Comparison of ENCODE assay signal across 17 cellular contexts in the genomic region with DNA sequence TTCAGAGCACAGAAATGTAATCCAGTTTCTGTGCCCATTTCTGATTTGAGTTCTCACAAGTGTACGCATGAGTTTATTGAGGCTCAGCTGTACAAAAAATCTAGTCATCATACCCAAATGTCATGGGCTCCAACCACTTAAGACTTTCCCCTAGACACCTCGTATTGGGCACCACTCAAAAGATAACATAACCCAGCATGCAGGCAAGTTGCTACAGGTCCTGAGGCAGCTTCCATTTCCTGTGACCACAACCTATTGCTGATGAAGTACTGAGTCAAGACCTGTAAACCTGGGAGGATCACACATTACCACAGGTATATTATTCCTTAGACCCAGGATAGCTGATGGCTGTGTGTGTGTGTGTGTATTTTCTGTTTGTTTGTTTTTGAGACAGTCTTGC.
DNase-seq lines count a peak whose midpoint lies in the region; ATAC-seq lines count a peak whose summit lies in the region.
"Had no signal": no experiment of that assay in that cellular context is flagged by ENCODE, and none has a peak within 500 bp of the region (broad histone marks: within the 10 kb centered on the region; RNA-seq: fewer than 3 reads in every experiment).

No MANE protein-coding gene starts in this region.

- peaks cover 0 to under 1% of the 10 kb centered on the region in 2 donors for H3K9me3 ChIP-seq in neuronal stem cell (replicated peaks in 1 of 2; ENCODE audit: control insufficient read depth in 2 of 2, insufficient read depth in 1 of 2, low read depth in 1 of 2, low read length in 2 of 2)
- H3K9me3 ChIP-seq: Caco-2, HAP-1, tibial artery had no signal

- peaks cover 0 to under 1% of the 10 kb centered on the region in 2 donors for H3K36me3 ChIP-seq in neuronal stem cell (replicated peaks in 1 of 2; ENCODE audit: control insufficient read depth in 2 of 2, insufficient read depth in 2 of 2, low read length in 2 of 2)
- H3K36me3 ChIP-seq: HAP-1, tibial artery had no signal

- no peak for DNase-seq in activated naive CD8-positive, alpha-beta T cell treated with anti-CD3 and anti-CD28 coated beads for 36 hours
- DNase-seq in HPDE6-E6E7 (ENCODE audit: extremely low spot score) (peak; percentile 93), neuronal stem cell (ENCODE audit: low spot score) (no peak)
- no peak for DNase-seq in activated naive CD8-positive, alpha-beta T cell treated with anti-CD3 and anti-CD28 coated beads, Interleukin-2, amount 10 ng/mL, durations not matched to agents 7 days and 5 days
- peak in 1 of 2 donors; percentile 31 for DNase-seq in stimulated activated naive CD8-positive, alpha-beta T cell treated with anti-CD3 and anti-CD28 coated beads, Interleukin-15, amount 100 ng/mL, for 72 hours
- DNase-seq: activated B cell treated with CpG ODN at 0.5 μM for 24 hours, anterior cingulate cortex, Caco-2, NCI-H2171, T-cell, tibial artery had no signal

- H3K4me1 Mint-ChIP-seq in activated naive CD8-positive, alpha-beta T cell (ENCODE audit: low read depth), result peaks cover 27% of the 10 kb centered on the region
- peaks cover 19% of the 10 kb centered on the region for H3K4me1 Mint-ChIP-seq in activated naive CD8-positive, alpha-beta T cell treated with anti-CD3 and anti-CD28 coated beads for 36 hours
- peaks cover 10% of the 10 kb centered on the region for H3K4me1 Mint-ChIP-seq in activated naive CD8-positive, alpha-beta T cell treated with anti-CD3 and anti-CD28 coated beads, Interleukin-2, amount 10 ng/mL, durations not matched to agents 7 days and 5 days
- peaks cover 20% of the 10 kb centered on the region for H3K4me1 Mint-ChIP-seq in stimulated activated naive CD8-positive, alpha-beta T cell treated with anti-CD3 and anti-CD28 coated beads, Interleukin-15, amount 100 ng/mL, for 72 hours

- H3K27me3 ChIP-seq in neuronal stem cell (ENCODE audit: control insufficient read depth in 3 of 3, insufficient read depth in 3 of 3, low read depth in 1 of 3, low read length in 3 of 3), result no peaks in the 10 kb centered on the region
- H3K27me3 ChIP-seq: tibial artery had no signal

- POLR2A ChIA-PET in activated naive CD8-positive, alpha-beta T cell treated with anti-CD3 and anti-CD28 coated beads, Interleukin-2, amount 10 ng/mL, durations not matched to agents 7 days and 5 days (lab: Charles Lee), result no interaction called here

- no peak overlapping the region for H2BK15ac ChIP-seq in neuronal stem cell (ENCODE audit: low read length)

- no peak overlapping the region for H2BK12ac ChIP-seq in neuronal stem cell (ENCODE audit: low read length)

- no peak overlapping the region for H4K91ac ChIP-seq in neuronal stem cell (ENCODE audit: low read depth, low read length, poor library complexity)

- H3K27ac Mint-ChIP-seq in activated naive CD8-positive, alpha-beta T cell, result peak overlapping the region; percentile 34
- no peak overlapping the region for H3K27ac Mint-ChIP-seq in activated naive CD8-positive, alpha-beta T cell treated with anti-CD3 and anti-CD28 coated beads for 36 hours
- peak overlapping the region; percentile 2 for H3K27ac Mint-ChIP-seq in activated naive CD8-positive, alpha-beta T cell treated with anti-CD3 and anti-CD28 coated beads, Interleukin-2, amount 10 ng/mL, durations not matched to agents 7 days and 5 days
- H3K27ac Mint-ChIP-seq in stimulated activated naive CD8-positive, alpha-beta T cell treated with anti-CD3 and anti-CD28 coated beads, Interleukin-15, amount 100 ng/mL, for 72 hours, result no peak overlapping the region
- H3K27ac Mint-ChIP-seq: activated B cell treated with CpG ODN at 0.5 μM for 24 hours had no signal

- H3K4ac ChIP-seq in neuronal stem cell (ENCODE audit: low read length), result no peak overlapping the region

- H2BK5ac ChIP-seq in neuronal stem cell (ENCODE audit: low read length), result no peak overlapping the region

- H3K4me3 Mint-ChIP-seq in activated naive CD8-positive, alpha-beta T cell, result no peak overlapping the region
- no peak overlapping the region for H3K4me3 Mint-ChIP-seq in activated naive CD8-positive, alpha-beta T cell treated with anti-CD3 and anti-CD28 coated beads for 36 hours
- no peak overlapping the region for H3K4me3 Mint-ChIP-seq in activated naive CD8-positive, alpha-beta T cell treated with anti-CD3 and anti-CD28 coated beads, Interleukin-2, amount 10 ng/mL, durations not matched to agents 7 days and 5 days
- no peak overlapping the region for H3K4me3 Mint-ChIP-seq in stimulated activated naive CD8-positive, alpha-beta T cell treated with anti-CD3 and anti-CD28 coated beads, Interleukin-15, amount 100 ng/mL, for 72 hours
- H3K4me3 Mint-ChIP-seq: activated B cell treated with CpG ODN at 0.5 μM for 24 hours; activated T-helper 1 cell treated with anti-CD3 and anti-CD28 coated beads, Interleukin-12 subunit alpha, Interleukin-12 subunit beta, Interleukin-2, Interleukin-4 antibody, amounts not matched to agents 30 ng/mL and 10 ng/mL and 1 ng/mL, durations not matched to agents 14 hours and 24 hours and 36 hours; T-cell had no signal

- WGBS in neuronal stem cell (ENCODE audit: extremely low coverage in 2 of 2, insufficient read length in 2 of 2, insufficient replicate concordance in 1 of 2), 2 donors, result no CpG with 5 or more reads among the region's 2 CpGs

- H2AK5ac ChIP-seq in neuronal stem cell (ENCODE audit: low read depth, low read length), result no peak overlapping the region

- no peaks in the 10 kb centered on the region for H3K79me1 ChIP-seq in neuronal stem cell (ENCODE audit: low read depth, low read length)

- H3K18ac ChIP-seq in neuronal stem cell (ENCODE audit: low read length), result no peak overlapping the region

- peaks cover 0 to 2% of the 10 kb centered on the region in 2 donors for H3K4me1 ChIP-seq in neuronal stem cell (ENCODE audit: control insufficient read depth in 2 of 2, insufficient read depth in 1 of 2, low read depth in 1 of 2, low read length in 2 of 2)
- H3K4me1 ChIP-seq: Caco-2 had no signal

- no peak overlapping the region for H3K9ac ChIP-seq in neuronal stem cell (ENCODE audit: low read depth, low read length, poor library complexity)

- H2BK120ac ChIP-seq in neuronal stem cell (ENCODE audit: low read depth, low read length), result no peak overlapping the region

- ATAC-seq in activated naive CD8-positive, alpha-beta T cell treated with anti-CD3 and anti-CD28 coated beads, Interleukin-2, amount 10 ng/mL, durations not matched to agents 7 days and 5 days (ENCODE audit: low read depth), result peak; percentile 78
- ATAC-seq in stimulated activated naive CD8-positive, alpha-beta T cell treated with anti-CD3 and anti-CD28 coated beads, Interleukin-15, amount 100 ng/mL, for 72 hours, result peak; percentile 94
- ATAC-seq in HG03565 (IDR thresholded peaks at IDR 0.05; ENCODE audit: unreplicated experiment) (no peak), GM21786 (IDR thresholded peaks at IDR 0.05; ENCODE audit: unreplicated experiment) (no peak)
- ATAC-seq: HepG2 had no signal

- no peaks in the 10 kb centered on the region for H3K27me3 Mint-ChIP-seq in activated naive CD8-positive, alpha-beta T cell
- H3K27me3 Mint-ChIP-seq in activated naive CD8-positive, alpha-beta T cell treated with anti-CD3 and anti-CD28 coated beads for 36 hours, result no peaks in the 10 kb centered on the region
- H3K27me3 Mint-ChIP-seq in activated naive CD8-positive, alpha-beta T cell treated with anti-CD3 and anti-CD28 coated beads, Interleukin-2, amount 10 ng/mL, durations not matched to agents 7 days and 5 days, result no peaks in the 10 kb centered on the region
- H3K27me3 Mint-ChIP-seq in stimulated activated naive CD8-positive, alpha-beta T cell treated with anti-CD3 and anti-CD28 coated beads, Interleukin-15, amount 100 ng/mL, for 72 hours, result no peaks in the 10 kb centered on the region
- H3K27me3 Mint-ChIP-seq: activated B cell treated with CpG ODN at 0.5 μM for 24 hours, T-cell had no signal

- peaks cover 2% of the 10 kb centered on the region for H3K36me3 Mint-ChIP-seq in activated naive CD8-positive, alpha-beta T cell
- peaks cover 12% of the 10 kb centered on the region for H3K36me3 Mint-ChIP-seq in activated naive CD8-positive, alpha-beta T cell treated with anti-CD3 and anti-CD28 coated beads for 36 hours
- peaks cover 7% of the 10 kb centered on the region for H3K36me3 Mint-ChIP-seq in activated naive CD8-positive, alpha-beta T cell treated with anti-CD3 and anti-CD28 coated beads, Interleukin-2, amount 10 ng/mL, durations not matched to agents 7 days and 5 days

- no peak overlapping the region for H3K27ac ChIP-seq in neuronal stem cell (replicated peaks; ENCODE audit: low read length)
- H3K27ac ChIP-seq: tibial artery had no signal

- H3K23ac ChIP-seq in neuronal stem cell (ENCODE audit: low read depth, low read length, poor library complexity), result no peak overlapping the region

- H3K4me2 ChIP-seq in neuronal stem cell (ENCODE audit: insufficient read depth, low read length, poor library complexity, severe bottlenecking), result no peak overlapping the region

- H2AFZ ChIP-seq in neuronal stem cell (ENCODE audit: low read length), result no peak overlapping the region

- H3K14ac ChIP-seq in neuronal stem cell (ENCODE audit: low read length), result no peak overlapping the region

- H4K8ac ChIP-seq in neuronal stem cell (ENCODE audit: low read depth, low read length), result no peak overlapping the region

- H3K9me3 Mint-ChIP-seq in activated naive CD8-positive, alpha-beta T cell (ENCODE audit: low read depth), result no peaks in the 10 kb centered on the region
- no peaks in the 10 kb centered on the region for H3K9me3 Mint-ChIP-seq in activated naive CD8-positive, alpha-beta T cell treated with anti-CD3 and anti-CD28 coated beads for 36 hours
- H3K9me3 Mint-ChIP-seq in activated naive CD8-positive, alpha-beta T cell treated with anti-CD3 and anti-CD28 coated beads, Interleukin-2, amount 10 ng/mL, durations not matched to agents 7 days and 5 days, result no peaks in the 10 kb centered on the region
- H3K9me3 Mint-ChIP-seq in stimulated activated naive CD8-positive, alpha-beta T cell treated with anti-CD3 and anti-CD28 coated beads, Interleukin-15, amount 100 ng/mL, for 72 hours, result no peaks in the 10 kb centered on the region
- H3K9me3 Mint-ChIP-seq: activated B cell treated with CpG ODN at 0.5 μM for 24 hours; activated T-helper 1 cell treated with anti-CD3 and anti-CD28 coated beads, Interleukin-12 subunit alpha, Interleukin-12 subunit beta, Interleukin-2, Interleukin-4 antibody, amounts not matched to agents 30 ng/mL and 10 ng/mL and 1 ng/mL, durations not matched to agents 14 hours and 24 hours and 36 hours; T-cell had no signal

- no peak overlapping the region for H3K4me3 ChIP-seq in neuronal stem cell (ENCODE audit: low read length in 2 of 2)
- H3K4me3 ChIP-seq: HAP-1, tibial artery had no signal

Comparison
In these comparisons a context has a peak if more than half of its experiments do, and no peak if none do; other contexts are left out.
1. H3K27ac Mint-ChIP-seq: peak in activated naive CD8-positive, alpha-beta T cell (single experiment) and activated naive CD8-positive, alpha-beta T cell treated with anti-CD3 and anti-CD28 coated beads, Interleukin-2, amount 10 ng/mL, durations not matched to agents 7 days and 5 days (single experiment); none in activated naive CD8-positive, alpha-beta T cell treated with anti-CD3 and anti-CD28 coated beads for 36 hours (single experiment) and stimulated activated naive CD8-positive, alpha-beta T cell treated with anti-CD3 and anti-CD28 coated beads, Interleukin-15, amount 100 ng/mL, for 72 hours (0 of 2).
2. ATAC-seq: peak in activated naive CD8-positive, alpha-beta T cell treated with anti-CD3 and anti-CD28 coated beads, Interleukin-2, amount 10 ng/mL, durations not matched to agents 7 days and 5 days (single experiment) and stimulated activated naive CD8-positive, alpha-beta T cell treated with anti-CD3 and anti-CD28 coated beads, Interleukin-15, amount 100 ng/mL, for 72 hours (single experiment); none in HG03565 (single experiment) and GM21786 (single experiment).